ENCODE assay signal across 31 cellular contexts in the genomic region with DNA sequence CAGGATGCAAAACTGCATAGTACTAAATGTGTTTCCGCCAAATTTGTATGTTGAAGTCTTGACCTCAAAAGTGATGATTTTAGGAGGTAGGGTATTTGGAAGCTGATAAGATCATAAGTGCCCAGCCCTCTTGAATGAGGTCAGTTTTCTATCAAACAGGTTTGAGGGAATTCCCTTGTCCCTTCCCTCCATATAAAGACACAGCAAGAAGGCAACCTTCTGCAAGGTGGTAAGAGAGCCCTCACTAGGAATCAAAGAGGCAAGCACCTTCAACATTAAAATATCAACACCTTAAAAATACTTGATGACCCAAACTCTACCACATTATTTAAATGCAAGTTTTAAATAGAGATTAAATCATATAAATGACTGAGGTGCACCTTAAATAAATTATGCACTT.
"Had no signal": no experiment of that assay in that cellular context is flagged by ENCODE, and none has a peak within 500 bp of the region (broad histone marks: within the 10 kb centered on the region; RNA-seq: fewer than 3 reads in every experiment).

No MANE protein-coding gene starts in this region.

- DNase-seq: naive thymus-derived CD8-positive, alpha-beta T cell; nephron progenitor cell; nucleus accumbens; ovary; posterior cingulate gyrus; psoas muscle; right cardiac atrium; right lobe of liver; sigmoid colon; small intestine; stimulated activated CD4-positive, alpha-beta T cell treated with anti-CD3 and anti-CD28 coated beads, Interleukin-15, amount 100 ng/mL, for 24 hours; stimulated activated CD4-positive, alpha-beta T cell treated with anti-CD3 and anti-CD28 coated beads, Interleukin-2, amount 100 ng/mL, for 24 hours; stimulated activated CD4-positive, alpha-beta T cell treated with anti-CD3 and anti-CD28 coated beads, Interleukin-2, amount 100 ng/mL, for 48 hours; stimulated activated CD4-positive, alpha-beta T cell treated with anti-CD3 and anti-CD28 coated beads, Interleukin-4, amount 100 ng/mL, for 24 hours; stimulated activated naive CD4-positive, alpha-beta T cell; stimulated activated naive CD8-positive, alpha-beta T cell treated with anti-CD3 and anti-CD28 coated beads, Interleukin-15, amount 100 ng/mL, for 72 hours; stimulated activated naive CD8-positive, alpha-beta T cell treated with anti-CD3 and anti-CD28 coated beads, Interleukin-15, Interleukin-2, amounts not matched to agents 100 U/mL and 50 U/mL, for 24 hours; substantia nigra; testis; tibial artery; transverse colon; upper lobe of right lung; uterus had no signal

- H3K4me1 Mint-ChIP-seq: naive thymus-derived CD8-positive, alpha-beta T cell; nephron progenitor cell; neural crest cell; stimulated activated effector memory CD8-positive, alpha-beta T cell treated with anti-CD3 and anti-CD28 coated beads, Interleukin-12 subunit alpha, Interleukin-12 subunit beta, amount 100 ng/mL, for 72 hours; stimulated activated naive CD8-positive, alpha-beta T cell treated with anti-CD3 and anti-CD28 coated beads, Interleukin-15, amount 100 ng/mL, for 72 hours had no signal

- H3K36me3 ChIP-seq: neutrophil, ovary, right lobe of liver, sigmoid colon, suprapubic skin, tibial artery, transverse colon, upper lobe of right lung, uterus had no signal

- H3K9me3 ChIP-seq: neutrophil, ovary, psoas muscle, right lobe of liver, sigmoid colon, suprapubic skin, testis, tibial artery, transverse colon, upper lobe of right lung, uterus had no signal

- H3K9me3 Mint-ChIP-seq: nephron progenitor cell, neural crest cell, type B pancreatic cell had no signal

- H3K79me2 ChIP-seq: parathyroid adenoma had no signal

- H3K27me3 ChIP-seq: neutrophil, ovary, right lobe of liver, sigmoid colon, suprapubic skin, testis, tibial artery, transverse colon, upper lobe of right lung, uterus had no signal

- H2AFZ ChIP-seq: parathyroid adenoma had no signal

- ATAC-seq: naive thymus-derived CD8-positive, alpha-beta T cell; natural killer cell treated with Interleukin-12 subunit alpha and Interleukin-12 subunit beta and Interleukin-15 and Interleukin-18, amount 100 ng/mL, for 72 hours; psoas muscle; right cardiac atrium; right lobe of liver; stimulated activated effector memory CD8-positive, alpha-beta T cell treated with anti-CD3 and anti-CD28 coated beads, Interleukin-12 subunit alpha, Interleukin-12 subunit beta, amount 100 ng/mL, for 72 hours; stimulated activated naive CD8-positive, alpha-beta T cell treated with anti-CD3 and anti-CD28 coated beads, Interleukin-15, amount 100 ng/mL, for 72 hours; stimulated activated naive CD8-positive, alpha-beta T cell treated with anti-CD3 and anti-CD28 coated beads, Interleukin-15, Interleukin-2, amounts not matched to agents 100 U/mL and 50 U/mL, for 24 hours; upper lobe of right lung had no signal

- H3K4me3 Mint-ChIP-seq: naive thymus-derived CD8-positive, alpha-beta T cell; natural killer cell treated with Interleukin-12 subunit alpha and Interleukin-12 subunit beta and Interleukin-15 and Interleukin-18, amount 100 ng/mL, for 72 hours; nephron progenitor cell; neural crest cell; stimulated activated effector memory CD8-positive, alpha-beta T cell treated with anti-CD3 and anti-CD28 coated beads, Interleukin-12 subunit alpha, Interleukin-12 subunit beta, amount 100 ng/mL, for 72 hours; stimulated activated naive CD8-positive, alpha-beta T cell treated with anti-CD3 and anti-CD28 coated beads, Interleukin-15, amount 100 ng/mL, for 72 hours; type B pancreatic cell had no signal

- H3K27me3 Mint-ChIP-seq: naive thymus-derived CD8-positive, alpha-beta T cell; natural killer cell treated with Interleukin-12 subunit alpha and Interleukin-12 subunit beta and Interleukin-15 and Interleukin-18, amount 100 ng/mL, for 72 hours; progenitor cell of endocrine pancreas; stimulated activated naive CD8-positive, alpha-beta T cell treated with anti-CD3 and anti-CD28 coated beads, Interleukin-15, amount 100 ng/mL, for 72 hours; type B pancreatic cell had no signal

- FAIRE-seq: small intestine had no signal

- H3K27ac ChIP-seq: neutrophil, ovary, parathyroid adenoma, psoas muscle, right lobe of liver, sigmoid colon, suprapubic skin, testis, tibial artery, transverse colon, upper lobe of right lung, uterus had no signal

- H3K36me3 Mint-ChIP-seq: naive thymus-derived CD8-positive, alpha-beta T cell; natural killer cell treated with Interleukin-12 subunit alpha and Interleukin-12 subunit beta and Interleukin-15 and Interleukin-18, amount 100 ng/mL, for 72 hours; stimulated activated effector memory CD8-positive, alpha-beta T cell treated with anti-CD3 and anti-CD28 coated beads, Interleukin-12 subunit alpha, Interleukin-12 subunit beta, amount 100 ng/mL, for 72 hours; type B pancreatic cell had no signal

- H3K9ac ChIP-seq: parathyroid adenoma had no signal

- H3K27ac Mint-ChIP-seq: naive thymus-derived CD8-positive, alpha-beta T cell; natural killer cell treated with Interleukin-12 subunit alpha and Interleukin-12 subunit beta and Interleukin-15 and Interleukin-18, amount 100 ng/mL, for 72 hours; nephron progenitor cell; progenitor cell of endocrine pancreas; stimulated activated effector memory CD8-positive, alpha-beta T cell treated with anti-CD3 and anti-CD28 coated beads, Interleukin-12 subunit alpha, Interleukin-12 subunit beta, amount 100 ng/mL, for 72 hours; stimulated activated naive CD8-positive, alpha-beta T cell treated with anti-CD3 and anti-CD28 coated beads, Interleukin-15, amount 100 ng/mL, for 72 hours; type B pancreatic cell had no signal

- H3K4me1 ChIP-seq: parathyroid adenoma, psoas muscle, right lobe of liver, sigmoid colon, suprapubic skin, testis, tibial artery, transverse colon, upper lobe of right lung, uterus had no signal

- H3K4me3 ChIP-seq: ovary, psoas muscle, right lobe of liver, sigmoid colon, suprapubic skin, testis, tibial artery, transverse colon, upper lobe of right lung, uterus had no signal
